In genomic region chr20:1905693-1906092, GRCh38 we compare ENCODE assay signal across 20 cellular contexts.
"Had no signal": no experiment of that assay in that cellular context is flagged by ENCODE, and none has a peak within 500 bp of the region (broad histone marks: within the 10 kb centered on the region; RNA-seq: fewer than 3 reads in every experiment).

No MANE protein-coding gene starts in this region.

- ATAC-seq: activated naive CD8-positive, alpha-beta T cell treated with anti-CD3 and anti-CD28 coated beads, Interleukin-2, amount 50 U/mL, for 24 hours; left cardiac atrium; lower lobe of right lung; stimulated activated naive CD8-positive, alpha-beta T cell treated with anti-CD3 and anti-CD28 coated beads, Interleukin-15, Interleukin-2, amounts not matched to agents 100 U/mL and 50 U/mL, for 24 hours had no signal

- H3K27me3 ChIP-seq: brain microvascular endothelial cell, hepatocyte, right atrium auricular region had no signal

- H3K27ac ChIP-seq: brain microvascular endothelial cell, epithelial cell of prostate, hepatocyte, lower lobe of right lung, right atrium auricular region had no signal

- DNase-seq: activated B cell treated with CpG ODN at 0.5 μM for 24 hours; activated CD4-positive, alpha-beta memory T cell treated with anti-CD3 and anti-CD28 coated beads, Interleukin-2, amount 10 ng/mL, durations not matched to agents 7 days and 5 days; activated CD4-positive, alpha-beta T cell treated with anti-CD3 and anti-CD28 coated beads for 4 hours; activated naive CD4-positive, alpha-beta T cell treated with anti-CD3 and anti-CD28 coated beads for 36 hours; activated naive CD8-positive, alpha-beta T cell treated with anti-CD3 and anti-CD28 coated beads, Interleukin-2, amount 50 U/mL, for 24 hours; activated T-cell treated with anti-CD3 and anti-CD28 coated beads, Interleukin-2, amount 50 U/mL, for 24 hours; aorta; brain microvascular endothelial cell; cerebellar nuclear complex; dermis blood vessel endothelial cell; left cardiac atrium; lower lobe of right lung; stimulated activated CD4-positive, alpha-beta T cell treated with anti-CD3 and anti-CD28 coated beads, Interleukin-12 subunit alpha, Interleukin-12 subunit beta, amount 100 ng/mL, for 4 hours; stimulated activated CD4-positive, alpha-beta T cell treated with anti-CD3 and anti-CD28 coated beads, Interleukin-1b, Interleukin-23, amount 100 ng/mL, for 48 hours; stimulated activated CD8-positive, alpha-beta memory T cell treated with anti-CD3 and anti-CD28 coated beads, Interleukin-4, amount 100 ng/mL, for 48 hours; stimulated activated naive CD8-positive, alpha-beta T cell treated with anti-CD3 and anti-CD28 coated beads, Interleukin-15, Interleukin-2, amounts not matched to agents 100 U/mL and 50 U/mL, for 24 hours; trophoblast cell had no signal
